In genomic region chr10:110460111-110460809, GRCh38 we compare ENCODE assay signal across 9 cellular contexts. TPM values are rescaled to one million over a fixed set of nuclear protein-coding genes. Genes with fewer than 3 reads are reported as not detected.
DNase-seq lines count a peak whose midpoint lies in the region; ATAC-seq, FAIRE-seq and TF ChIP-seq lines count a peak whose summit lies in the region.
"Had no signal": no experiment of that assay in that cellular context is flagged by ENCODE, and none has a peak within 500 bp of the region (broad histone marks: within the 10 kb centered on the region; RNA-seq: fewer than 3 reads in every experiment).

No MANE protein-coding gene starts in this region.

- in situ Hi-C loops in gastrocnemius medialis (cut with MboI; ENCODE audit: low sequenced_read_pairs in 4 of 4): no loop called here

- TF ChIP-seq CTCF in VCaP (conservative IDR thresholded peaks at IDR 0.05) (no peak), gastrocnemius medialis (IDR thresholded peaks at IDR 0.05 in 4 of 5, conservative IDR thresholded peaks at IDR 0.05 in 1 of 5) (no peak)

- H3K4me3 ChIP-seq in gastrocnemius medialis: no peak overlapping the region
- H3K4me3 ChIP-seq: thoracic aorta had no signal

- H3K4me3 Mint-ChIP-seq in effector memory CD8-positive, alpha-beta T cell: peak overlapping the region; percentile 9 to 48

- H3K36me3 Mint-ChIP-seq in effector memory CD8-positive, alpha-beta T cell (ENCODE audit: insufficient read depth): peaks cover 6% of the 10 kb centered on the region

- no peaks in the 10 kb centered on the region for H3K36me3 ChIP-seq in gastrocnemius medialis
- H3K36me3 ChIP-seq: thoracic aorta had no signal

- H3K9me3 Mint-ChIP-seq in effector memory CD8-positive, alpha-beta T cell: no peaks in the 10 kb centered on the region

- H3K27ac ChIP-seq in VCaP: peak overlapping the region; percentile 70
- no peak overlapping the region for H3K27ac ChIP-seq in gastrocnemius medialis
- H3K27ac ChIP-seq: thoracic aorta had no signal

- peak; percentile 83 for ATAC-seq in effector memory CD8-positive, alpha-beta T cell (replicated peaks)
- ATAC-seq in gastrocnemius medialis (peak; percentile 54 to 68), GM18505 (IDR thresholded peaks at IDR 0.05; ENCODE audit: unreplicated experiment) (no peak), HG03565 (IDR thresholded peaks at IDR 0.05; ENCODE audit: unreplicated experiment) (no peak)

- peaks cover 38 to 46% of the 10 kb centered on the region in 2 donors for H3K4me1 Mint-ChIP-seq in effector memory CD8-positive, alpha-beta T cell (ENCODE audit: low read depth in 2 of 2)

- no peak for FAIRE-seq in HTR-8/SVneo (lab: Jason Lieb, UNC)

- no peaks in the 10 kb centered on the region for H3K27me3 Mint-ChIP-seq in effector memory CD8-positive, alpha-beta T cell

- peak; percentile 22 for DNase-seq in HTR-8/SVneo (ENCODE audit: insufficient read length, low spot score)
- DNase-seq in effector memory CD8-positive, alpha-beta T cell: peak; percentile 19 to 48 (median 40)
- DNase-seq in gastrocnemius medialis: peak; percentile 5 to 27
- DNase-seq in NCI-H1105 (lab: John Stamatoyannopoulos, UW): no peak
- no peak for DNase-seq in NOMO-1 (lab: John Stamatoyannopoulos, UW; ENCODE audit: unreplicated experiment in 2 of 2)

- intact Hi-C loops in gastrocnemius medialis (cut with DNase I; ENCODE audit: low total_unique reads): no loop called here

- H3K27ac Mint-ChIP-seq in effector memory CD8-positive, alpha-beta T cell: peak overlapping the region; percentile 56 to 83

- peaks cover 3 to 5% of the 10 kb centered on the region in 2 donors for H3K4me1 ChIP-seq in gastrocnemius medialis

- no peaks in the 10 kb centered on the region for H3K27me3 ChIP-seq in gastrocnemius medialis

- TF ChIP-seq POLR2A in gastrocnemius medialis (IDR thresholded peaks at IDR 0.05) (no peak), GM18505 (IDR thresholded peaks at IDR 0.05; ENCODE audit: borderline replicate concordance, extremely low read depth, insufficient read depth, insufficient read length) (no peak)

- no peaks in the 10 kb centered on the region for H3K9me3 ChIP-seq in gastrocnemius medialis
- H3K9me3 ChIP-seq: thoracic aorta had no signal

RNA-seq across cellular contexts. Expression of gene DUSP5, which starts 37.4 kb away (rescaled TPM):
- 1 to 10 TPM in 2 of 4 donors, under 1 TPM in 1, not detected in 1; 0.75 to 2.8 (median 2.5) TPM for total RNA-seq in gastrocnemius medialis

Comparison
In these comparisons a context has a peak if more than half of its experiments do, and no peak if none do; other contexts are left out.
1. DNase-seq: peak in HTR-8/SVneo (single experiment), effector memory CD8-positive, alpha-beta T cell (3 of 3) and gastrocnemius medialis (2 of 2); none in NCI-H1105 (single experiment) and NOMO-1 (0 of 2).
2. ATAC-seq: peak in effector memory CD8-positive, alpha-beta T cell (single experiment) and gastrocnemius medialis (2 of 2); none in GM18505 (single experiment) and HG03565 (single experiment).